Comparison of ENCODE assay signal across 2 cellular contexts in genomic region chr9:94144394-94144793, GRCh38.
TF ChIP-seq lines count a peak whose summit lies in the region.

No MANE protein-coding gene starts in this region.

TF ChIP-seq in Ishikawa, 13 proteins besides CTCF, POLR2A, EP300 and RAD21:
- TF ChIP-seq NFIC (IDR thresholded peaks at IDR 0.05) (peak; percentile 13; the same call in 1 of the 2 replicates), YY1 (IDR thresholded peaks at IDR 0.05; ENCODE audit: low read depth) (no peak)

TF ChIP-seq in K562, 482 proteins besides CTCF, POLR2A, EP300 and RAD21:
- TF ChIP-seq ESRRA (IDR thresholded peaks at IDR 0.05; ENCODE audit: borderline replicate concordance, low read depth) = 0 out of 2 replicates have a peak, but pooled peaks have one; percentile 16
- no peak for TF ChIP-seq KLF10 (CRISPR knock-in tag; IDR thresholded peaks at IDR 0.05)
